ENCODE assay signal across 19 cellular contexts in the genomic region with DNA sequence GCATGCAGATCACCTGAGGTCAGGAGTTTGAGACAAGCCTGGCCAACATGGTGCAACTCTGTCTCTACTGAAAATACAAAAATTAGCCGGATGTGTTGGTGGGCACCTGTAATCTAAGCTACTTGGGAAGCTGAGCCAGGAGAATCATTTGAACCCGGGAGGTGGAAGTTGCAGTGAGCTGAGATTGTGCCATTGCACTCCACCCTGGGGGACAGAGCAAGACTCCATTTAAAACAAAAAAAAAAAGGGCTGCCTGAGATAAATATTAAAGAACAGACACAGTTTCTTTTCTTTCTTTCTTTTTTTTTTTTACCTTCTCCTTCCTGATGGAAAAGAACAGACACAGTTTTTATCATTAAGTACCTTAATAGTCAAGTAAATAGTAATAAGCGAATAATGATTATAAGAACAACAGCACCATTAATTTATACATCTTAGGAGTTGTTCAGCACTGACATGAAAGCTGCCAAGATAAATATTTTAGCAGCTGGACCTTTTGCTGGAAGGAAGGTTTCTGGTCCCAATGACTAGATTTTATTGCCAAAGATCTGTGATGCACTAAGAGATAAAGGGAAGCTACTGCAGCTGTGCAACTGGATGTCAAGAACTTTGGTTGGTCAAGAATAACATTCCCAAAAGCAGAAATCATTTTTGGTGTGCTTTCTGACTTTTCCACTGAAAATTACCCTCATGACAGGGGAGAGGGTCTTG. TPM values are rescaled to one million over a fixed set of nuclear protein-coding genes. Genes with fewer than 3 reads are reported as not detected.
DNase-seq lines count a peak whose midpoint lies in the region; ATAC-seq and TF ChIP-seq lines count a peak whose summit lies in the region.
"Had no signal": no experiment of that assay in that cellular context is flagged by ENCODE, and none has a peak within 500 bp of the region (broad histone marks: within the 10 kb centered on the region; RNA-seq: fewer than 3 reads in every experiment).

No MANE protein-coding gene starts in this region.

- H3K9me3 Mint-ChIP-seq in stimulated activated naive CD8-positive, alpha-beta T cell treated with anti-CD3 and anti-CD28 coated beads, Interleukin-15, amount 100 ng/mL, for 72 hours: no peaks in the 10 kb centered on the region

- peaks cover 21% of the 10 kb centered on the region for H3K4me1 Mint-ChIP-seq in stimulated activated naive CD8-positive, alpha-beta T cell treated with anti-CD3 and anti-CD28 coated beads, Interleukin-15, amount 100 ng/mL, for 72 hours

- DNase-seq in LNCaP clone FGC (ENCODE audit: low read depth): peak; percentile 96
- DNase-seq in astrocyte of the spinal cord (ENCODE audit: low read depth, low spot score): peak; percentile 57
- peak; percentile 33 to 66 for DNase-seq in foreskin fibroblast
- DNase-seq in prostate gland (ENCODE audit: low spot score): peak; percentile 16
- DNase-seq in stimulated activated naive CD8-positive, alpha-beta T cell treated with anti-CD3 and anti-CD28 coated beads, Interleukin-15, amount 100 ng/mL, for 72 hours: no peak
- DNase-seq: activated naive CD4-positive, alpha-beta T cell; anterior cingulate cortex; colonic mucosa; DND-41; KBM-7; midbrain; NCI-H1092; NCI-H510A treated with DMSO at 0.1 percent for 48 hours; stimulated activated CD4-positive, alpha-beta T cell treated with anti-CD3 and anti-CD28 coated beads, Interleukin-12 subunit alpha, Interleukin-12 subunit beta, amount 100 ng/mL, for 4 hours had no signal

- TF ChIP-seq POLR2A in prostate gland (IDR thresholded peaks at IDR 0.05): no peak

- no peak for ATAC-seq in HG03039 (IDR thresholded peaks at IDR 0.05; ENCODE audit: unreplicated experiment)
- ATAC-seq in stimulated activated naive CD8-positive, alpha-beta T cell treated with anti-CD3 and anti-CD28 coated beads, Interleukin-15, amount 100 ng/mL, for 72 hours: no peak
- no peak for ATAC-seq in HG03108 (IDR thresholded peaks at IDR 0.05; ENCODE audit: unreplicated experiment)
- ATAC-seq: gastroesophageal sphincter had no signal

- H3K9me3 ChIP-seq in prostate gland: no peaks in the 10 kb centered on the region
- H3K9me3 ChIP-seq: colonic mucosa, gastroesophageal sphincter, suprapubic skin had no signal

- H3K4me3 ChIP-seq in LNCaP clone FGC (ENCODE audit: low read depth, low read length) (no peak overlapping the region), astrocyte of the spinal cord (ENCODE audit: low read depth, low read length) (no peak overlapping the region), foreskin fibroblast (ENCODE audit: low read depth in 1 of 2, low read length in 2 of 2) (no peak overlapping the region), prostate gland (no peak overlapping the region)
- H3K4me3 ChIP-seq: colonic mucosa, gastroesophageal sphincter, suprapubic skin had no signal

- 18% methylated on average over 3 of the region's 3 CpGs for WGBS in prostate gland

- no peaks in the 10 kb centered on the region for H3K27me3 Mint-ChIP-seq in stimulated activated naive CD8-positive, alpha-beta T cell treated with anti-CD3 and anti-CD28 coated beads, Interleukin-15, amount 100 ng/mL, for 72 hours
- H3K27me3 Mint-ChIP-seq: progenitor cell of endocrine pancreas had no signal

- H3K27ac ChIP-seq in prostate gland: peak overlapping the region in 1 of 2 donors; percentile 26
- H3K27ac ChIP-seq: colonic mucosa, suprapubic skin had no signal

- in situ Hi-C loops in astrocyte of the spinal cord (cut with HindIII; ENCODE audit: low sequenced_read_pairs): no loop called here

- H3K36me3 ChIP-seq in prostate gland: no peaks in the 10 kb centered on the region
- H3K36me3 ChIP-seq: colonic mucosa had no signal

- TF ChIP-seq CTCF in LNCaP clone FGC (IDR thresholded peaks at IDR 0.05; ENCODE audit: control insufficient read depth, extremely low read depth, insufficient read depth) (no peak), astrocyte of the spinal cord (IDR thresholded peaks at IDR 0.05; ENCODE audit: low read depth, low read length) (no peak), foreskin fibroblast (IDR thresholded peaks at IDR 0.05; ENCODE audit: low read depth, low read length) (no peak), prostate gland (IDR thresholded peaks at IDR 0.05) (no peak)

- intact Hi-C loops in prostate gland (cut with DNase I): no loop called here

- H3K4me1 ChIP-seq in prostate gland (replicated peaks): no peaks in the 10 kb centered on the region
- H3K4me1 ChIP-seq: colonic mucosa had no signal

- H3K27ac Mint-ChIP-seq in stimulated activated naive CD8-positive, alpha-beta T cell treated with anti-CD3 and anti-CD28 coated beads, Interleukin-15, amount 100 ng/mL, for 72 hours: peak overlapping the region in 1 of 2 donors; percentile 47

- H3K27me3 ChIP-seq in prostate gland (replicated peaks; ENCODE audit: insufficient read depth): no peaks in the 10 kb centered on the region
- H3K27me3 ChIP-seq: colonic mucosa, gastroesophageal sphincter, suprapubic skin had no signal

- H3K4me3 Mint-ChIP-seq in stimulated activated naive CD8-positive, alpha-beta T cell treated with anti-CD3 and anti-CD28 coated beads, Interleukin-15, amount 100 ng/mL, for 72 hours: no peak overlapping the region

RNA-seq across cellular contexts. Expression of gene CENPP, which starts 7.0 kb away (rescaled TPM):
- 10 to 100 TPM in 1 of 2 donors, 1 to 10 TPM in 1; 1.4 to 21.5 TPM for total RNA-seq in prostate gland

RNA-seq across cellular contexts. Expression of gene NOL8, which starts 7.6 kb away (rescaled TPM):
- 10 to 100 TPM; 23.8 to 26.6 TPM for total RNA-seq in prostate gland

RNA-seq across cellular contexts. Expression of gene IARS1, which starts 39.2 kb away (rescaled TPM):
- total RNA-seq in prostate gland: 10 to 100 TPM; 58.3 to 89.2 TPM

Comparison
In these comparisons a context has a peak if more than half of its experiments do, and no peak if none do; other contexts are left out.
1. DNase-seq: peak in LNCaP clone FGC (single experiment), astrocyte of the spinal cord (single experiment), foreskin fibroblast (2 of 2) and prostate gland (single experiment); none in stimulated activated naive CD8-positive, alpha-beta T cell treated with anti-CD3 and anti-CD28 coated beads, Interleukin-15, amount 100 ng/mL, for 72 hours (0 of 2).